ENCODE assay signal across 17 cellular contexts in genomic region chr5:2105141-2105540, GRCh38.
"Had no signal": no experiment of that assay in that cellular context is flagged by ENCODE, and none has a peak within 500 bp of the region (broad histone marks: within the 10 kb centered on the region; RNA-seq: fewer than 3 reads in every experiment).

No MANE protein-coding gene starts in this region.

- H3K4me1 ChIP-seq: foreskin keratinocyte, left lung, thyroid gland had no signal

- H3K27ac ChIP-seq: coronary artery, foreskin keratinocyte, left lung, neural progenitor cell, thyroid gland had no signal

- H3K9me3 ChIP-seq: thyroid gland had no signal

- H3K9ac ChIP-seq: neural progenitor cell had no signal

- DNase-seq: activated CD4-positive, alpha-beta T cell treated with anti-CD3 and anti-CD28 coated beads for 4 hours; activated CD4-positive, alpha-beta T cell treated with anti-CD3 and anti-CD28 coated beads, Interleukin-2, amount 50 U/mL, for 48 hours; activated CD4-positive, CD25-positive, alpha-beta regulatory T cell; activated effector memory CD4-positive, alpha-beta T cell treated with anti-CD3 and anti-CD28 coated beads, Interleukin-2, amount 50 U/mL, for 16 hours; activated naive CD4-positive, alpha-beta T cell treated with anti-CD3 and anti-CD28 coated beads, Interleukin-2, amount 10 ng/mL, durations not matched to agents 7 days and 5 days; activated T-cell treated with anti-CD3 and anti-CD28 coated beads, Interleukin-2, amount 50 U/mL, for 72 hours; amygdala; cerebellar nuclear complex; foreskin keratinocyte; left lung; naive thymus-derived CD4-positive, alpha-beta T cell; stimulated activated CD4-positive, alpha-beta T cell treated with anti-CD3 and anti-CD28 coated beads, Interleukin-4, amount 100 ng/mL, for 4 hours; substantia nigra; thyroid gland had no signal

- ATAC-seq: activated T-cell treated with anti-CD3 and anti-CD28 coated beads, Interleukin-2, amount 50 U/mL, for 72 hours; foreskin keratinocyte; left lung; naive thymus-derived CD4-positive, alpha-beta T cell had no signal

- H3K4me2 ChIP-seq: neural progenitor cell had no signal

- H3K36me3 ChIP-seq: left lung, neural progenitor cell, thyroid gland had no signal

- H3K27me3 ChIP-seq: foreskin keratinocyte, left lung, neural progenitor cell, thyroid gland had no signal

- H2AFZ ChIP-seq: neural progenitor cell had no signal

- H3K4me3 ChIP-seq: coronary artery, left lung, lung, neural progenitor cell, thyroid gland had no signal
